32 cellular contexts compared by ENCODE assay signal in the genomic region with DNA sequence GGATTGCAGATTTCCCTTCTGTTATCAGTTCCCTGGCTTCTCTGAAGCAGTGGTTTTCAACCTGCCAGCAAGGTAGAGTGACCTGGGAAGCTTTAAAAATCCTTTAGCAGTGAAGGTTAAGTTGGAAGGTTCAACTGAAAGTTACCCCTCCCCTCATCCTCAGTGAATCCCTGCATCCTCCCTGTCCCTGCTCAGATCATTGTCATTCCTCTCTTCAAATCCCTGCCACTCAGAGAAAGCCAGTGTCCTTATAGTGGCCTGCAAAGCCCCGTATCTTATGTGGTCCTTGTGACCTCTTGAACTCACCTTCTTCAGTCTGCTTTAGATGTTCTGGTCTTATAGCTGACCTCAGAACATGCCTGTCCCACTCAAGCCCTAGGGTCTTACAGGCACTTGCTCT.
"Had no signal": no experiment of that assay in that cellular context is flagged by ENCODE, and none has a peak within 500 bp of the region (broad histone marks: within the 10 kb centered on the region; RNA-seq: fewer than 3 reads in every experiment).

No MANE protein-coding gene starts in this region.

- H3K4me2 ChIP-seq: hepatocyte had no signal

- H3K9me3 ChIP-seq: breast epithelium, colonic mucosa, pancreas, psoas muscle, testis, transverse colon had no signal

- H3K27me3 ChIP-seq: breast epithelium, colonic mucosa, hepatocyte, pancreas, testis, transverse colon had no signal

- H3K27me3 Mint-ChIP-seq: activated CD4-positive, alpha-beta memory T cell treated with anti-CD3 and anti-CD28 coated beads, Interleukin-2, amount 10 ng/mL, durations not matched to agents 7 days and 5 days; activated CD4-positive, alpha-beta T cell treated with anti-CD3 and anti-CD28 coated beads, Interleukin-2, amount 10 ng/mL, durations not matched to agents 7 days and 5 days; activated naive CD4-positive, alpha-beta T cell treated with anti-CD3 and anti-CD28 coated beads, Interleukin-2, amount 50 U/mL, for 24 hours; activated naive CD8-positive, alpha-beta T cell treated with anti-CD3 and anti-CD28 coated beads, Interleukin-2, amount 50 U/mL, for 24 hours; activated T-cell treated with anti-CD3 and anti-CD28 coated beads, Interleukin-2, amount 50 U/mL, for 24 hours; naive thymus-derived CD4-positive, alpha-beta T cell; T-helper 17 cell had no signal

- ATAC-seq: activated naive CD8-positive, alpha-beta T cell treated with anti-CD3 and anti-CD28 coated beads, Interleukin-2, amount 50 U/mL, for 24 hours; naive thymus-derived CD4-positive, alpha-beta T cell; stimulated activated naive CD8-positive, alpha-beta T cell treated with anti-CD3 and anti-CD28 coated beads, Interleukin-15, Interleukin-2, amounts not matched to agents 100 U/mL and 50 U/mL, for 24 hours; T-helper 17 cell had no signal

- H3K36me3 Mint-ChIP-seq: activated naive CD4-positive, alpha-beta T cell treated with anti-CD3 and anti-CD28 coated beads, Interleukin-2, amount 50 U/mL, for 24 hours had no signal

- H3K4me1 Mint-ChIP-seq: activated CD4-positive, alpha-beta memory T cell treated with anti-CD3 and anti-CD28 coated beads, Interleukin-2, amount 10 ng/mL, durations not matched to agents 7 days and 5 days; activated CD4-positive, alpha-beta T cell treated with anti-CD3 and anti-CD28 coated beads, Interleukin-2, amount 10 ng/mL, durations not matched to agents 7 days and 5 days; activated naive CD8-positive, alpha-beta T cell treated with anti-CD3 and anti-CD28 coated beads, Interleukin-2, amount 50 U/mL, for 24 hours; neural crest cell had no signal

- H3K27ac ChIP-seq: breast epithelium, colonic mucosa, hepatocyte, pancreas, transverse colon, WERI-Rb-1 had no signal

- H3K79me2 ChIP-seq: hepatocyte had no signal

- FAIRE-seq: frontal cortex, keratinocyte, pancreas had no signal

- H3K4me1 ChIP-seq: breast epithelium, colonic mucosa had no signal

- H3K4me3 Mint-ChIP-seq: activated CD4-positive, alpha-beta memory T cell treated with anti-CD3 and anti-CD28 coated beads, Interleukin-2, amount 10 ng/mL, durations not matched to agents 7 days and 5 days; activated CD4-positive, alpha-beta T cell treated with anti-CD3 and anti-CD28 coated beads, Interleukin-2, amount 10 ng/mL, durations not matched to agents 7 days and 5 days; activated naive CD4-positive, alpha-beta T cell treated with anti-CD3 and anti-CD28 coated beads, Interleukin-2, amount 50 U/mL, for 24 hours; activated naive CD8-positive, alpha-beta T cell treated with anti-CD3 and anti-CD28 coated beads, Interleukin-2, amount 50 U/mL, for 24 hours; activated T-cell treated with anti-CD3 and anti-CD28 coated beads, Interleukin-2, amount 50 U/mL, for 24 hours; naive thymus-derived CD4-positive, alpha-beta T cell; neural crest cell; T-helper 17 cell had no signal

- H3K27ac Mint-ChIP-seq: activated CD4-positive, alpha-beta memory T cell treated with anti-CD3 and anti-CD28 coated beads, Interleukin-2, amount 10 ng/mL, durations not matched to agents 7 days and 5 days; activated CD4-positive, alpha-beta T cell treated with anti-CD3 and anti-CD28 coated beads, Interleukin-2, amount 10 ng/mL, durations not matched to agents 7 days and 5 days; activated naive CD4-positive, alpha-beta T cell treated with anti-CD3 and anti-CD28 coated beads, Interleukin-2, amount 50 U/mL, for 24 hours; activated naive CD8-positive, alpha-beta T cell treated with anti-CD3 and anti-CD28 coated beads, Interleukin-2, amount 50 U/mL, for 24 hours; activated T-cell treated with anti-CD3 and anti-CD28 coated beads, Interleukin-2, amount 50 U/mL, for 24 hours; activated T-helper 2 cell treated with anti-CD3 and anti-CD28 coated beads, Interferon-gamma antibody, Interleukin-2, Interleukin-4, amounts not matched to agents 10 μg/mL and 5 μg/mL and 100 μg/mL, durations not matched to agents 14 hours and 24 hours and 36 hours had no signal

- H3K9me3 Mint-ChIP-seq: activated CD4-positive, alpha-beta memory T cell treated with anti-CD3 and anti-CD28 coated beads, Interleukin-2, amount 10 ng/mL, durations not matched to agents 7 days and 5 days; activated naive CD4-positive, alpha-beta T cell treated with anti-CD3 and anti-CD28 coated beads, Interleukin-2, amount 50 U/mL, for 24 hours; activated naive CD8-positive, alpha-beta T cell treated with anti-CD3 and anti-CD28 coated beads, Interleukin-2, amount 50 U/mL, for 24 hours; activated T-helper 2 cell treated with anti-CD3 and anti-CD28 coated beads, Interferon-gamma antibody, Interleukin-2, Interleukin-4, amounts not matched to agents 10 μg/mL and 5 μg/mL and 100 μg/mL, durations not matched to agents 14 hours and 24 hours and 36 hours had no signal

- H2AFZ ChIP-seq: hepatocyte had no signal

- DNase-seq: activated CD4-positive, alpha-beta memory T cell treated with anti-CD3 and anti-CD28 coated beads, Interleukin-2, amount 10 ng/mL, durations not matched to agents 7 days and 5 days; activated CD4-positive, alpha-beta T cell treated with anti-CD3 and anti-CD28 coated beads, Interleukin-2, amount 10 ng/mL, durations not matched to agents 7 days and 5 days; activated CD4-positive, CD25-positive, alpha-beta regulatory T cell treated with anti-CD3 and anti-CD28 coated beads, Interleukin-2, amount 50 U/mL, for 72 hours; activated CD8-positive, alpha-beta memory T cell treated with anti-CD3 and anti-CD28 coated beads, Interleukin-2, amount 50 U/mL, for 48 hours; activated naive CD8-positive, alpha-beta T cell treated with anti-CD3 and anti-CD28 coated beads, Interleukin-2, amount 50 U/mL, for 24 hours; activated T-cell treated with anti-CD3 and anti-CD28 coated beads, Interleukin-2, amount 50 U/mL, for 24 hours; amygdala; colonic mucosa; effector CD8-positive, alpha-beta T cell; glutamatergic neuron; left cardiac atrium; mammary epithelial cell; midbrain; naive thymus-derived CD4-positive, alpha-beta T cell; nucleus accumbens; pancreas; psoas muscle; stimulated activated CD4-positive, alpha-beta T cell treated with anti-CD3 and anti-CD28 coated beads, Interleukin-15, amount 100 ng/mL, for 24 hours; stimulated activated CD4-positive, alpha-beta T cell treated with anti-CD3 and anti-CD28 coated beads, Interleukin-2, amount 100 ng/mL, for 24 hours; stimulated activated naive CD8-positive, alpha-beta T cell treated with anti-CD3 and anti-CD28 coated beads, Interleukin-15, Interleukin-2, amounts not matched to agents 100 U/mL and 50 U/mL, for 24 hours; T-helper 17 cell; T1000; testis; transverse colon; WERI-Rb-1 had no signal

- H3K36me3 ChIP-seq: breast epithelium, colonic mucosa, pancreas, transverse colon, WERI-Rb-1 had no signal

- H3K4me3 ChIP-seq: breast epithelium, colonic mucosa, hepatocyte, pancreas, psoas muscle, testis, transverse colon had no signal
